Comparison of ENCODE assay signal across 8 cellular contexts in genomic region chr1:84689514-84690396, GRCh38. TPM values are rescaled to one million over a fixed set of nuclear protein-coding genes. Genes with fewer than 3 reads are reported as not detected.
DNase-seq lines count a peak whose midpoint lies in the region; ATAC-seq and TF ChIP-seq lines count a peak whose summit lies in the region.

No MANE protein-coding gene starts in this region.

- H3K9me3 ChIP-seq in endodermal cell (ENCODE audit: control insufficient read depth, low read length) (no peaks in the 10 kb centered on the region), mucosa of rectum (ENCODE audit: control insufficient read depth in 2 of 2, low read length in 2 of 2) (no peaks in the 10 kb centered on the region), thyroid gland (no peaks in the 10 kb centered on the region)

- H3K9ac ChIP-seq in KMS-11, result peak overlapping the region; percentile 68; the same call in 1 of the 2 replicates
- peak overlapping the region; percentile 55 for H3K9ac ChIP-seq in endodermal cell (ENCODE audit: extremely low read depth, low read length, poor library complexity, severe bottlenecking)
- H3K9ac ChIP-seq in mucosa of rectum (ENCODE audit: low read depth in 1 of 2, low read length in 2 of 2), result peak overlapping the region; percentile 79 to 82

- H3K4me3 Mint-ChIP-seq in T-cell, result peak overlapping the region; percentile 87 to 99 (median 94)
- H3K4me3 Mint-ChIP-seq in endodermal cell, result peak overlapping the region; percentile 63

- H3K4me2 ChIP-seq in KMS-11, result peak overlapping the region; percentile 78

- ATAC-seq in GM19438 (IDR thresholded peaks at IDR 0.05; ENCODE audit: low read depth, unreplicated experiment) (peak; percentile 52), T-cell (replicated peaks in 1 of 4) (peak in 3 of 4 experiments; percentile 71 to 79 (median 72))

- H3K27ac ChIP-seq in KMS-11 (peak overlapping the region; percentile 70), endodermal cell (ENCODE audit: low read depth, low read length) (peak overlapping the region; percentile 84), mucosa of rectum (ENCODE audit: low read depth in 2 of 2, low read length in 2 of 2) (peak overlapping the region; percentile 81 to 85), thyroid gland (peak overlapping the region; percentile 26 to 78 (median 62))

- POLR2A ChIA-PET in T-cell (lab: Charles Lee), result interaction anchor here in 1 of 2 donors (0.8 kb wide), 1 partner anchor 13 kb away, joined by 3 read pairs; no protein-coding TSS in a partner anchor

- H3K36me3 Mint-ChIP-seq in T-cell (no peaks in the 10 kb centered on the region), endodermal cell (ENCODE audit: low read depth) (no peaks in the 10 kb centered on the region)

- 2 to 40% methylated on average over 6 to 67 of the region's 67 CpGs for WGBS in endodermal cell (ENCODE audit: insufficient coverage in 1 of 2, insufficient read length in 1 of 2), 2 experiments
- WGBS in thyroid gland, 2 donors, result 4 to 9% methylated on average over 15 to 21 of the region's 67 CpGs

- TF ChIP-seq POLR2A in thyroid gland (IDR thresholded peaks at IDR 0.05), result no peak

- no peaks in the 10 kb centered on the region for H4K20me1 ChIP-seq in KMS-11 (ENCODE audit: insufficient read depth)

- H3K4me3 ChIP-seq in KMS-11 (IDR thresholded peaks at IDR 0.05; ENCODE audit: insufficient read depth, low read depth, low read length) (peak overlapping the region; percentile 18), endodermal cell (ENCODE audit: low read length) (peak overlapping the region; percentile 86), mucosa of rectum (ENCODE audit: low read length in 2 of 2) (peak overlapping the region; percentile 84 to 87), thyroid gland (replicated peaks in 1 of 3) (peak overlapping the region; percentile 55 to 91 (median 55))

- H2AFZ ChIP-seq in KMS-11 (ENCODE audit: low read depth), result peak overlapping the region; percentile 30; the same call in 1 of the 2 replicates

- H3K27ac Mint-ChIP-seq in T-cell, result peak overlapping the region; percentile 27 to 81
- peak overlapping the region; percentile 77 for H3K27ac Mint-ChIP-seq in endodermal cell

- CTCF ChIA-PET in T-cell (lab: Charles Lee), result interaction anchor here (0.6 to 1.5 kb wide), 6 partner anchors 20 to 546 kb away, joined by 3 to 4 read pairs (median 3); partner anchors contain the start of gene PRKACB (in 1 of the 2)

- H3K9me3 Mint-ChIP-seq in T-cell, result no peaks in the 10 kb centered on the region
- no peaks in the 10 kb centered on the region for H3K9me3 Mint-ChIP-seq in endodermal cell

- intact Hi-C loops in thyroid gland (cut with DNase I), result no loop called here

- peaks cover 18% of the 10 kb centered on the region for H3K79me2 ChIP-seq in KMS-11 (ENCODE audit: insufficient read depth, low read depth)

- H3K27me3 ChIP-seq in KMS-11 (ENCODE audit: insufficient read depth, low read depth), result no peaks in the 10 kb centered on the region
- H3K27me3 ChIP-seq in endodermal cell (ENCODE audit: control insufficient read depth, insufficient read depth, low read length, poor library complexity, severe bottlenecking), result peaks cover 16% of the 10 kb centered on the region
- no peaks in the 10 kb centered on the region for H3K27me3 ChIP-seq in mucosa of rectum (ENCODE audit: control insufficient read depth in 2 of 2, insufficient read depth in 2 of 2, low read length in 2 of 2)
- H3K27me3 ChIP-seq in thyroid gland, result no peaks in the 10 kb centered on the region

- H3K4me1 Mint-ChIP-seq in T-cell (peaks cover 57 to 71% (median 63%) of the 10 kb centered on the region in 3 donors), endodermal cell (peaks cover 41% of the 10 kb centered on the region)

- peak; percentile 55 for DNase-seq in DMS79 (lab: John Stamatoyannopoulos, UW)
- peak in 5 of 34 experiments; percentile 1 to 30 (median 14) for DNase-seq in T-cell
- peak; percentile 84 for DNase-seq in endodermal cell
- peak in 1 of 2 donors; percentile 71 for DNase-seq in thyroid gland
- DNase-seq in NCI-H187 (lab: John Stamatoyannopoulos, UW), result no peak

- H3K36me3 ChIP-seq in KMS-11 (ENCODE audit: insufficient read depth), result no peaks in the 10 kb centered on the region
- H3K36me3 ChIP-seq in endodermal cell (ENCODE audit: control insufficient read depth, insufficient read depth, low read length), result no peaks in the 10 kb centered on the region
- no peaks in the 10 kb centered on the region for H3K36me3 ChIP-seq in mucosa of rectum (ENCODE audit: control insufficient read depth in 2 of 2, insufficient read depth in 2 of 2, low read length in 2 of 2)
- H3K36me3 ChIP-seq in thyroid gland, result no peaks in the 10 kb centered on the region

- H3K27me3 Mint-ChIP-seq in T-cell (no peaks in the 10 kb centered on the region), endodermal cell (ENCODE audit: insufficient read depth) (peaks cover 37% of the 10 kb centered on the region)

- no peak for TF ChIP-seq CTCF in KMS-11 (conservative IDR thresholded peaks at IDR 0.05; ENCODE audit: low read depth, low read length)
- TF ChIP-seq CTCF in endodermal cell (conservative IDR thresholded peaks at IDR 0.05), result peak; percentile 59
- TF ChIP-seq CTCF in thyroid gland (IDR thresholded peaks at IDR 0.05), result peak in 1 of 6 experiments; percentile 26

- H3K4me1 ChIP-seq in KMS-11 (ENCODE audit: low read depth, poor library complexity, severe bottlenecking) (peaks cover 49% of the 10 kb centered on the region), endodermal cell (ENCODE audit: control insufficient read depth, insufficient read depth, low read length) (peaks cover 6% of the 10 kb centered on the region), mucosa of rectum (ENCODE audit: control insufficient read depth in 2 of 2, insufficient read depth in 2 of 2, low read length in 2 of 2) (peaks cover 8 to 12% of the 10 kb centered on the region in 2 donors), thyroid gland (peaks cover 6 to 7% of the 10 kb centered on the region in 2 donors)

RNA-seq across cellular contexts. Expression of gene SSX2IP, which starts 0.5 kb away (rescaled TPM):
- total RNA-seq in T-cell (10 to 100 TPM in 1 of 5 donors, 1 to 10 TPM in 4; 6.2 to 10.9 (median 7.7) TPM), endodermal cell (10 to 100 TPM; 16.6 to 21.8 TPM), thyroid gland (10 to 100 TPM in 1 of 4 donors, 1 to 10 TPM in 3; 9.0 to 11.4 (median 9.5) TPM)
- 18.8 TPM for polyA plus RNA-seq in endodermal cell (2013, experiment 1 of 2)
- polyA plus RNA-seq in endodermal cell (2013, experiment 2 of 2), result 19.6 TPM

Comparison
In these comparisons a context has a peak if more than half of its experiments do, and no peak if none do; other contexts are left out.
1. DNase-seq: peak in DMS79 (single experiment) and endodermal cell (single experiment); none in NCI-H187 (0 of 2).
2. H3K4me3 ChIP-seq: peak in every context shown above with its lines; median percentile 86 in endodermal cell; 86 in mucosa of rectum; 55 in thyroid gland; 18 in KMS-11.
3. Peak in every context shown above with its lines, with median percentiles within 50 percentile points of each other: H3K27ac ChIP-seq and H3K9ac ChIP-seq.